15 cellular contexts compared by ENCODE assay signal in the genomic region with DNA sequence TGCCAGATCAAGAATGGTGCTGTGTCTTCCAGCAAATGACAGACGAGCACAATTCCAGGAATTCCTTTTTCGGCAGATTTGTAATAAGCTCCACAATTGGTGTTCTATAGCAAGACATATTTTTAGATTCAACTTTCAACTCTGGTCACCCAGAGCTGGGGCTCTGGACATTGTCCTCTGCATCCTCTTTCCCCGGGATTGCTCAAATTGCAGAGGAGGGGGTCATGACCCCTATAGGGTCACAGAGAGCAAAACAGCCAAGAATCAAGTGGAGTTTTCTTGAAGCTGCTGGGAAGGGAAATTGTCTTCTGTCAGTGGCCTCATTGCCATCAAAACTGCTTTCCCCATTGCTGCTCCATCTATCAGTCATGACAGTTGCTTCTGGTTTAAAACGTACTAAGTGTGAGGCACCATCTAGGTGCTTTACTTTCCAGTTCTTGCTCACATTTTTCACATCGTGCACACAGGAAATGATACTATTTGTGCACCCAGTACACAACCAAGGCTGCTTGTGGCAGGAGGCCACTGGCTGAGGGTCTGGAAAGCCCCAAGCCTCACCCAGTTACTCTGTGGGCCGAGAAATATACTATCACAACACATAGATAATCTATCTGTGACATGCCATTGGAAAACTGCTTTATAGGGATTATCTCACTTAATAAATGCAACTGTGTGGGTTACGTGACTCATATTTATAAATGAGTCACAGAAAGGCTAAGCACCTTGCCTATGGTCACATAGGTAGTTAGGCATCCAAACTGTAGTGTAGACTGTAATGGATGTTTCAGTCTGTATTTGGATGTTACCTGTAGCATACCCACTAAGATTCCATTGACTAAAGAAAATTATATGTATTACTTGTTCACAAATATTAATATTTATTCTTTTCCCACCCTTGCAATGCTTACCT.
DNase-seq lines count a peak whose midpoint lies in the region; ATAC-seq and TF ChIP-seq lines count a peak whose summit lies in the region.
"Had no signal": no experiment of that assay in that cellular context is flagged by ENCODE, and none has a peak within 500 bp of the region (broad histone marks: within the 10 kb centered on the region; RNA-seq: fewer than 3 reads in every experiment).

No MANE protein-coding gene starts in this region.

- no peak for DNase-seq in activated CD4-positive, CD25-positive, alpha-beta regulatory T cell (lab: John Stamatoyannopoulos, UW)
- DNase-seq in foreskin keratinocyte, result peak; percentile 37 to 59
- DNase-seq in NCI-H2196 (lab: John Stamatoyannopoulos, UW; ENCODE audit: unreplicated experiment), result no peak
- DNase-seq in activated naive CD4-positive, alpha-beta T cell (lab: John Stamatoyannopoulos, UW), result no peak
- DNase-seq: 8988T, DMS153, midbrain, NCI-H774, retina, SK-N-SH, upper lobe of right lung had no signal

- no peak for TF ChIP-seq CTCF in foreskin keratinocyte (conservative IDR thresholded peaks at IDR 0.05)

- H3K27ac ChIP-seq in foreskin keratinocyte, result no peak overlapping the region
- H3K27ac ChIP-seq: upper lobe of right lung had no signal

- peaks cover 14% of the 10 kb centered on the region for H3K27me3 ChIP-seq in foreskin keratinocyte

- ATAC-seq in activated CD4-positive, CD25-positive, alpha-beta regulatory T cell treated with anti-CD3 and anti-CD28 coated beads, Interleukin-2, amount 50 U/mL, for 24 hours, result peak; percentile 73 to 76
- ATAC-seq in GM19372 (IDR thresholded peaks at IDR 0.05; ENCODE audit: low read depth, unreplicated experiment) (peak; percentile 57), HG03342 (IDR thresholded peaks at IDR 0.05; ENCODE audit: unreplicated experiment) (peak; percentile 77), foreskin keratinocyte (peak; percentile 98), HG02588 (IDR thresholded peaks at IDR 0.05; ENCODE audit: unreplicated experiment) (no peak)
- ATAC-seq: upper lobe of right lung had no signal

- H3K4me1 ChIP-seq in foreskin keratinocyte, result no peaks in the 10 kb centered on the region
- H3K4me1 ChIP-seq: upper lobe of right lung had no signal

Comparison
In these comparisons a context has a peak if more than half of its experiments do, and no peak if none do; other contexts are left out.
1. DNase-seq: peak in foreskin keratinocyte (2 of 2); none in activated CD4-positive, CD25-positive, alpha-beta regulatory T cell (0 of 4), NCI-H2196 (single experiment) and activated naive CD4-positive, alpha-beta T cell (0 of 4).